In genomic region chr21:44024895-44025353, GRCh38 we compare ENCODE assay signal across 9 cellular contexts. TPM values are rescaled to one million over a fixed set of nuclear protein-coding genes. Genes with fewer than 3 reads are reported as not detected.
A peak's percentile ranks its signal among the peaks of the same experiment; 100 is the strongest.
DNase-seq lines count a peak whose midpoint lies in the region; ATAC-seq and TF ChIP-seq lines count a peak whose summit lies in the region.
"Had no signal": no experiment of that assay in that cellular context is flagged by ENCODE, and none has a peak within 500 bp of the region (broad histone marks: within the 10 kb centered on the region; RNA-seq: fewer than 3 reads in every experiment).

No MANE protein-coding gene starts in this region.

- in situ Hi-C loops in SK-MEL-5 (cut with HindIII; ENCODE audit: low pct_unique_long_range_greater_than_20kb, low sequenced_read_pairs) = no loop called here

- POLR2A ChIA-PET in CD4-positive, alpha-beta T cell (lab: Charles Lee) = interaction anchor here (2.0 kb wide), 1 partner anchor 12 kb away, joined by 12 read pairs; the partner anchor contains the start of gene TRAPPC10
- POLR2A ChIA-PET in naive thymus-derived CD4-positive, alpha-beta T cell (lab: Charles Lee) = interaction anchor here (0.9 to 1.4 kb wide), 2 partner anchors 10 to 11 kb away, joined by 3 to 4 read pairs; no protein-coding TSS in a partner anchor

- H3K4me1 ChIP-seq in naive thymus-derived CD4-positive, alpha-beta T cell (ENCODE audit: control insufficient read depth in 2 of 2, insufficient read depth in 2 of 2, low read length in 2 of 2) = peaks cover 59 to 62% of the 10 kb centered on the region in 2 donors
- H3K4me1 ChIP-seq: breast epithelium had no signal

- H3K27me3 ChIP-seq in CD4-positive, alpha-beta T cell (ENCODE audit: control insufficient read depth, insufficient read depth, low read length) = no peaks in the 10 kb centered on the region
- no peaks in the 10 kb centered on the region for H3K27me3 ChIP-seq in naive thymus-derived CD4-positive, alpha-beta T cell (ENCODE audit: control insufficient read depth in 2 of 2, insufficient read depth in 2 of 2, low read length in 2 of 2)
- H3K27me3 ChIP-seq: breast epithelium had no signal

- intact Hi-C loops in CD4-positive, alpha-beta T cell (cut with DNase I, micrococcal nuclease) = loop anchor here in 1 of 2 experiments (1.0 kb wide), 1 partner anchor 12 kb away; no protein-coding TSS in a partner anchor
- intact Hi-C loops in naive thymus-derived CD4-positive, alpha-beta T cell (cut with micrococcal nuclease) = loop anchor here in 1 of 2 donors (5.0 kb wide), 1 partner anchor 42 kb away; no protein-coding TSS in a partner anchor

- no peak for TF ChIP-seq CTCF in CD4-positive, alpha-beta T cell (IDR thresholded peaks at IDR 0.05)
- TF ChIP-seq CTCF in GM20000 (IDR thresholded peaks at IDR 0.05; ENCODE audit: extremely low read depth, missing control alignments) = no peak

- H3K36me3 Mint-ChIP-seq in CD4-positive, alpha-beta T cell (ENCODE audit: low read depth) = peaks cover 27% of the 10 kb centered on the region
- H3K36me3 Mint-ChIP-seq in naive thymus-derived CD4-positive, alpha-beta T cell = peaks cover 4 to 12% (median 11%) of the 10 kb centered on the region in 5 donors

- peak overlapping the region; percentile 16 for H3K4me3 Mint-ChIP-seq in CD4-positive, alpha-beta T cell
- H3K4me3 Mint-ChIP-seq in naive thymus-derived CD4-positive, alpha-beta T cell = peak overlapping the region in 8 of 10 donors; percentile 39 to 74 (median 52)

- H3K9me3 Mint-ChIP-seq in CD4-positive, alpha-beta T cell = no peaks in the 10 kb centered on the region
- H3K9me3 Mint-ChIP-seq in naive thymus-derived CD4-positive, alpha-beta T cell = peaks cover 0 to 3% (median 0%) of the 10 kb centered on the region in 11 donors

- peaks cover 0 to 3% (median 0%) of the 10 kb centered on the region in 3 experiments for H3K36me3 ChIP-seq in naive thymus-derived CD4-positive, alpha-beta T cell (ENCODE audit: control insufficient read depth in 2 of 3, insufficient read depth in 3 of 3, low read length in 3 of 3)
- H3K36me3 ChIP-seq: breast epithelium had no signal

- DNase-seq in CD4-positive, alpha-beta T cell = no peak
- DNase-seq in SK-MEL-5 (ENCODE audit: low read depth, low spot score) = peak; percentile 7
- DNase-seq in epidermal melanocyte (ENCODE audit: insufficient read length, low spot score) = peak; percentile 65
- DNase-seq in naive thymus-derived CD4-positive, alpha-beta T cell = no peak
- DNase-seq in HuH-7.5 (ENCODE audit: low spot score) = no peak
- no peak for DNase-seq in stimulated activated CD4-positive, alpha-beta T cell treated with anti-CD3 and anti-CD28 coated beads, Interleukin-12 subunit alpha, Interleukin-12 subunit beta, amount 100 ng/mL, for 4 hours
- no peak for DNase-seq in GM20000 (ENCODE audit: low spot score)

- H3K9me3 ChIP-seq in CD4-positive, alpha-beta T cell (ENCODE audit: control insufficient read depth, low read length) = no peaks in the 10 kb centered on the region
- H3K9me3 ChIP-seq in naive thymus-derived CD4-positive, alpha-beta T cell (ENCODE audit: control insufficient read depth in 2 of 3, low read length in 3 of 3) = no peaks in the 10 kb centered on the region
- H3K9me3 ChIP-seq: breast epithelium had no signal

- peak overlapping the region; percentile 55 for H3K27ac Mint-ChIP-seq in CD4-positive, alpha-beta T cell
- peak overlapping the region in 8 of 9 donors; percentile 5 to 86 (median 72) for H3K27ac Mint-ChIP-seq in naive thymus-derived CD4-positive, alpha-beta T cell

- H3K4me1 Mint-ChIP-seq in CD4-positive, alpha-beta T cell (ENCODE audit: low read depth) = peaks cover 93% of the 10 kb centered on the region
- H3K4me1 Mint-ChIP-seq in naive thymus-derived CD4-positive, alpha-beta T cell = peaks cover 68 to 97% (median 87%) of the 10 kb centered on the region in 7 donors

- ATAC-seq in CD4-positive, alpha-beta T cell (ENCODE audit: poor library complexity) = no peak
- ATAC-seq in naive thymus-derived CD4-positive, alpha-beta T cell = peak; percentile 54
- ATAC-seq in HG03045 (IDR thresholded peaks at IDR 0.05; ENCODE audit: unreplicated experiment) = no peak

- CTCF ChIA-PET in CD4-positive, alpha-beta T cell (lab: Charles Lee) = no interaction called here
- CTCF ChIA-PET in naive thymus-derived CD4-positive, alpha-beta T cell (lab: Charles Lee) = no interaction called here

- no peak overlapping the region for H3K27ac ChIP-seq in CD4-positive, alpha-beta T cell (ENCODE audit: low read depth, low read length)
- no peak overlapping the region for H3K27ac ChIP-seq in naive thymus-derived CD4-positive, alpha-beta T cell (ENCODE audit: low read depth, low read length)

- no peak overlapping the region for H3K4me3 ChIP-seq in naive thymus-derived CD4-positive, alpha-beta T cell (ENCODE audit: low read length)

- no peaks in the 10 kb centered on the region for H3K27me3 Mint-ChIP-seq in CD4-positive, alpha-beta T cell
- no peaks in the 10 kb centered on the region for H3K27me3 Mint-ChIP-seq in naive thymus-derived CD4-positive, alpha-beta T cell

RNA-seq across cellular contexts. Expression of gene TRAPPC10, which starts 12.8 kb away (rescaled TPM):
- 100 to 1,000 TPM in 1 of 2 experiments, 10 to 100 TPM in 1; 98.1 to 101 TPM for total RNA-seq in CD4-positive, alpha-beta T cell
- total RNA-seq in SK-MEL-5 (2014; rRNA removed; shearing (Covaris generic)) = 19.9 and 24.3 TPM in 2 replicates
- polyA plus RNA-seq in SK-MEL-5 (2015; cell fraction: cytosol; rRNA removed) = 16.4 and 19.1 TPM in 2 replicates
- polyA plus RNA-seq in SK-MEL-5 (2015; cell fraction: nucleus; rRNA removed) = 44.5 and 64.2 TPM in 2 replicates
- total RNA-seq in naive thymus-derived CD4-positive, alpha-beta T cell = 100 to 1,000 TPM in 2 of 5 experiments, 10 to 100 TPM in 3; 80.6 to 119 (median 93.2) TPM
- polyA plus RNA-seq in naive thymus-derived CD4-positive, alpha-beta T cell = 10 to 100 TPM; 15.6 to 26.5 TPM

Comparison
In these comparisons a context has a peak if more than half of its experiments do, and no peak if none do; other contexts are left out.
1. DNase-seq: peak in SK-MEL-5 (single experiment) and epidermal melanocyte (single experiment); none in CD4-positive, alpha-beta T cell (0 of 10), naive thymus-derived CD4-positive, alpha-beta T cell (0 of 9), HuH-7.5 (single experiment), stimulated activated CD4-positive, alpha-beta T cell treated with anti-CD3 and anti-CD28 coated beads, Interleukin-12 subunit alpha, Interleukin-12 subunit beta, amount 100 ng/mL, for 4 hours (single experiment) and GM20000 (single experiment).